ENCODE assay signal across 1 cellular context in genomic region chr7:77811895-77812685, GRCh38.
TF ChIP-seq lines count a peak whose summit lies in the region.

No MANE protein-coding gene starts in this region.

TF ChIP-seq in SK-N-SH, 30 proteins besides CTCF, POLR2A, EP300 and RAD21 (continued from another document):
- TF ChIP-seq MAX (IDR thresholded peaks at IDR 0.05; ENCODE audit: low read depth) (0 out of 2 replicates have a peak, but pooled peaks have one; percentile 12), RCOR1 (IDR thresholded peaks at IDR 0.05; ENCODE audit: low read length) (no peak), YY1 (IDR thresholded peaks at IDR 0.05; ENCODE audit: low read depth) (no peak), USF2 (IDR thresholded peaks at IDR 0.05; ENCODE audit: borderline replicate concordance, low read depth, low read length) (no peak), TEAD4 (IDR thresholded peaks at IDR 0.05; ENCODE audit: borderline replicate concordance, insufficient read depth) (peak; percentile 61; the same call in 1 of the 2 replicates), USF1 (IDR thresholded peaks at IDR 0.05; ENCODE audit: borderline replicate concordance, low read depth) (peak; percentile 69), MXI1 (IDR thresholded peaks at IDR 0.05; ENCODE audit: low read depth, low read length) (no peak), MEF2A (IDR thresholded peaks at IDR 0.05; ENCODE audit: borderline replicate concordance, low read depth) (peak; percentile 97), TAF1 (IDR thresholded peaks at IDR 0.05; ENCODE audit: borderline replicate concordance, low read depth, low read length) (no peak), GABPA (IDR thresholded peaks at IDR 0.05; ENCODE audit: low read depth) (no peak), RXRA (IDR thresholded peaks at IDR 0.05; ENCODE audit: borderline replicate concordance, low read depth) (no peak), SMC3 (IDR thresholded peaks at IDR 0.05; ENCODE audit: low read depth, low read length) (no peak), GATA2 (CRISPR knock-in tag; IDR thresholded peaks at IDR 0.05) (no peak), FOXM1 (IDR thresholded peaks at IDR 0.05; ENCODE audit: low read depth) (no peak), FOXJ3 (CRISPR knock-in tag; IDR thresholded peaks at IDR 0.05) (no peak)
- TF ChIP-seq, protein P1, sequence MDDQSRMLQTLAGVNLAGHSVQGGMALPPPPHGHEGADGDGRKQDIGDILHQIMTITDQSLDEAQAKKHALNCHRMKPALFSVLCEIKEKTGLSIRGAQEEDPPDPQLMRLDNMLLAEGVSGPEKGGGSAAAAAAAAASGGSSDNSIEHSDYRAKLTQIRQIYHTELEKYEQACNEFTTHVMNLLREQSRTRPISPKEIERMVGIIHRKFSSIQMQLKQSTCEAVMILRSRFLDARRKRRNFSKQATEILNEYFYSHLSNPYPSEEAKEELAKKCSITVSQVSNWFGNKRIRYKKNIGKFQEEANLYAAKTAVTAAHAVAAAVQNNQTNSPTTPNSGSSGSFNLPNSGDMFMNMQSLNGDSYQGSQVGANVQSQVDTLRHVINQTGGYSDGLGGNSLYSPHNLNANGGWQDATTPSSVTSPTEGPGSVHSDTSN (IDR thresholded peaks at IDR 0.05), result no peak
- TF ChIP-seq, protein P2, sequence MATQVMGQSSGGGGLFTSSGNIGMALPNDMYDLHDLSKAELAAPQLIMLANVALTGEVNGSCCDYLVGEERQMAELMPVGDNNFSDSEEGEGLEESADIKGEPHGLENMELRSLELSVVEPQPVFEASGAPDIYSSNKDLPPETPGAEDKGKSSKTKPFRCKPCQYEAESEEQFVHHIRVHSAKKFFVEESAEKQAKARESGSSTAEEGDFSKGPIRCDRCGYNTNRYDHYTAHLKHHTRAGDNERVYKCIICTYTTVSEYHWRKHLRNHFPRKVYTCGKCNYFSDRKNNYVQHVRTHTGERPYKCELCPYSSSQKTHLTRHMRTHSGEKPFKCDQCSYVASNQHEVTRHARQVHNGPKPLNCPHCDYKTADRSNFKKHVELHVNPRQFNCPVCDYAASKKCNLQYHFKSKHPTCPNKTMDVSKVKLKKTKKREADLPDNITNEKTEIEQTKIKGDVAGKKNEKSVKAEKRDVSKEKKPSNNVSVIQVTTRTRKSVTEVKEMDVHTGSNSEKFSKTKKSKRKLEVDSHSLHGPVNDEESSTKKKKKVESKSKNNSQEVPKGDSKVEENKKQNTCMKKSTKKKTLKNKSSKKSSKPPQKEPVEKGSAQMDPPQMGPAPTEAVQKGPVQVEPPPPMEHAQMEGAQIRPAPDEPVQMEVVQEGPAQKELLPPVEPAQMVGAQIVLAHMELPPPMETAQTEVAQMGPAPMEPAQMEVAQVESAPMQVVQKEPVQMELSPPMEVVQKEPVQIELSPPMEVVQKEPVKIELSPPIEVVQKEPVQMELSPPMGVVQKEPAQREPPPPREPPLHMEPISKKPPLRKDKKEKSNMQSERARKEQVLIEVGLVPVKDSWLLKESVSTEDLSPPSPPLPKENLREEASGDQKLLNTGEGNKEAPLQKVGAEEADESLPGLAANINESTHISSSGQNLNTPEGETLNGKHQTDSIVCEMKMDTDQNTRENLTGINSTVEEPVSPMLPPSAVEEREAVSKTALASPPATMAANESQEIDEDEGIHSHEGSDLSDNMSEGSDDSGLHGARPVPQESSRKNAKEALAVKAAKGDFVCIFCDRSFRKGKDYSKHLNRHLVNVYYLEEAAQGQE (IDR thresholded peaks at IDR 0.05; ENCODE audit: low read depth, low read length), result no peak
